ENCODE assay signal across 11 cellular contexts in the genomic region with DNA sequence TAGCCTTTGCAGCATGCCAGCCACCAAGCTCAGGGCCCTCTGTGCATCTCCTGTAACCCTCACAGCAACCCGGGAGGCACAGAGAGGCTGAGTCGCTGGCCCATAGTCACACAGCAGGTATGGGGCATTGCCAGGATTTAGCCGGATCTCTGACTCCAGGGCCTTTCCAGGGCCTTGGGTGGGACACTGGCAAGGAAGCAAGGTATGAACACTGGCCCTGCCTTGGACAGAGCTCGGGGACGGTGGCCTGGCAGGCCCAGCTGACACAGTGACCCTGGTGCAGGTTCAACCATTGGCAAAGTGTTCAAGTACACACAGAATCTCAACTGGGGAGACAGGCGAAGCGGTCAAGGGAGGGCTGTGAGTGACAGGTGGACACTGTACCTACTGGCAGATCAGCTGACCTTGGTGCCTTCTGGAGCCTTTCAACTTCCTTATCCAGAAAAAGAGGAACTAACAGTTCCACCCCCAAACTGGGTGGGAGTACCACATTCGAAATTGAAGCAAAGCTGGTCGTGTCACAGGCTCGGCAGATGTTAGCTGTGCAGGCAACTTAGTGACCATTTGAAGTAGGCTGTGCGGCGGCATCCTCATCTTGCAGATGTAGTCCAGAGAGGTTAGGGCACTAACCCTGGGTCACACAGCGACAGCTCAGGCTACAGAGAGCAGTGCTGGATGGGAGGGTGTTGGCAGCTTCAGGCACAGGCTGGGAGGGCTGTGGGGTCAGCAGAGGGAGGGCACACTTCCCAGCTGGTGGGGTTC.
DNase-seq lines count a peak whose midpoint lies in the region; ATAC-seq, FAIRE-seq and TF ChIP-seq lines count a peak whose summit lies in the region.
"Had no signal": no experiment of that assay in that cellular context is flagged by ENCODE, and none has a peak within 500 bp of the region (broad histone marks: within the 10 kb centered on the region; RNA-seq: fewer than 3 reads in every experiment).

No MANE protein-coding gene starts in this region.

- H3K36me3 Mint-ChIP-seq in T-helper 2 cell treated with Interferon-gamma antibody and Interleukin-4, amounts not matched to agents 5 μg/mL and 100 μg/mL, for 36 hours (ENCODE audit: low read depth), result peaks cover 21% of the 10 kb centered on the region
- no peaks in the 10 kb centered on the region for H3K36me3 Mint-ChIP-seq in WTC11

- H3K27me3 Mint-ChIP-seq in T-helper 2 cell treated with Interferon-gamma antibody and Interleukin-4, amounts not matched to agents 5 μg/mL and 100 μg/mL, for 36 hours (ENCODE audit: low read depth), result no peaks in the 10 kb centered on the region
- H3K27me3 Mint-ChIP-seq in WTC11 (ENCODE audit: low read depth), result no peaks in the 10 kb centered on the region

- no peak for TF ChIP-seq CTCF in WTC11 (IDR thresholded peaks at IDR 0.05)
- no peak for TF ChIP-seq CTCF in kidney (IDR thresholded peaks at IDR 0.05; ENCODE audit: borderline replicate concordance, extremely low read depth, insufficient read depth)
- TF ChIP-seq CTCF in thyroid gland (IDR thresholded peaks at IDR 0.05), result no peak

- TF ChIP-seq POLR2A in thyroid gland (IDR thresholded peaks at IDR 0.05), result no peak

- H3K4me1 Mint-ChIP-seq in T-helper 2 cell treated with Interferon-gamma antibody and Interleukin-4, amounts not matched to agents 5 μg/mL and 100 μg/mL, for 36 hours (ENCODE audit: low read depth), result peaks cover 52% of the 10 kb centered on the region
- peaks cover 75% of the 10 kb centered on the region for H3K4me1 Mint-ChIP-seq in WTC11

- ATAC-seq in WTC11 (no peak), GM18873 (IDR thresholded peaks at IDR 0.05; ENCODE audit: low FRiP score, unreplicated experiment) (no peak)

- DNase-seq in T-helper 2 cell treated with Interferon-gamma antibody and Interleukin-4, amounts not matched to agents 5 μg/mL and 100 μg/mL, for 36 hours (ENCODE audit: low spot score), result no peak
- no peak for DNase-seq in T-helper 2 cell
- no peak for DNase-seq in WTC11 (ENCODE audit: low spot score)
- peak; percentile 71 for DNase-seq in kidney
- no peak for DNase-seq in thyroid gland
- DNase-seq in DMS79 treated with DMSO at 0.1 percent for 48 hours (lab: John Stamatoyannopoulos, UW), result no peak
- DNase-seq in NCI-H82 (lab: John Stamatoyannopoulos, UW), result no peak

- CTCF ChIA-PET in WTC11 (lab: Charles Lee), result interaction anchor here (0.6 to 3.4 kb wide), 17 partner anchors 9 to 464 kb away, joined by 3 to 93 read pairs (median 19); no protein-coding TSS in a partner anchor

- H3K4me1 ChIP-seq in kidney (ENCODE audit: control insufficient read depth in 1 of 2, insufficient read depth in 1 of 2, low read depth in 1 of 2, low read length in 2 of 2) (peaks cover 42 to 71% of the 10 kb centered on the region in 2 donors), thyroid gland (peaks cover 47 to 79% of the 10 kb centered on the region in 2 donors)

- H3K9me3 ChIP-seq in kidney (ENCODE audit: control insufficient read depth in 1 of 2, low read length in 2 of 2) (no peaks in the 10 kb centered on the region), thyroid gland (no peaks in the 10 kb centered on the region)

- H3K36me3 ChIP-seq in kidney (ENCODE audit: control insufficient read depth in 1 of 2, insufficient read depth in 2 of 2, low read length in 2 of 2) (peaks cover 0 to 7% of the 10 kb centered on the region in 2 donors), thyroid gland (no peaks in the 10 kb centered on the region)

- no peaks in the 10 kb centered on the region for H3K9me3 Mint-ChIP-seq in T-helper 2 cell treated with Interferon-gamma antibody and Interleukin-4, amounts not matched to agents 5 μg/mL and 100 μg/mL, for 36 hours
- no peaks in the 10 kb centered on the region for H3K9me3 Mint-ChIP-seq in WTC11

- peak overlapping the region; percentile 7 for H3K4me3 Mint-ChIP-seq in T-helper 2 cell treated with Interferon-gamma antibody and Interleukin-4, amounts not matched to agents 5 μg/mL and 100 μg/mL, for 36 hours
- no peak overlapping the region for H3K4me3 Mint-ChIP-seq in WTC11

- intact Hi-C loops in kidney (cut with DNase I), result no loop called here
- intact Hi-C loops in thyroid gland (cut with DNase I), result loop anchor here (5.0 kb wide), 2 partner anchors 46 to 96 kb away; no protein-coding TSS in a partner anchor

- FAIRE-seq in kidney (lab: Jason Lieb, UNC), result no peak
- FAIRE-seq: A204.1, endothelial cell of umbilical vein, TTC549 had no signal

- H3K27ac ChIP-seq in kidney (ENCODE audit: low read depth in 2 of 2, low read length in 2 of 2), result peak overlapping the region; percentile 23 to 37
- peak overlapping the region; percentile 57 to 85 (median 82) for H3K27ac ChIP-seq in thyroid gland

- POLR2A ChIA-PET in WTC11 (lab: Charles Lee), result no interaction called here

- H3K27ac Mint-ChIP-seq in T-helper 2 cell treated with Interferon-gamma antibody and Interleukin-4, amounts not matched to agents 5 μg/mL and 100 μg/mL, for 36 hours, result peak overlapping the region; percentile 56
- H3K27ac Mint-ChIP-seq in WTC11, result peak overlapping the region; percentile 38; the same call in 1 of the 2 replicates

- no peaks in the 10 kb centered on the region for H3K27me3 ChIP-seq in thyroid gland

- WGBS in thyroid gland, 2 donors, result 87 to 90% methylated on average over 13 of the region's 13 CpGs

- no peak overlapping the region for H3K4me3 ChIP-seq in kidney (ENCODE audit: low read length in 2 of 2)
- H3K4me3 ChIP-seq in thyroid gland (replicated peaks in 1 of 3), result no peak overlapping the region

- H3K9ac ChIP-seq in kidney (ENCODE audit: low read length in 2 of 2), result peak overlapping the region in 1 of 2 donors; percentile 2

TF ChIP-seq in WTC11, 78 proteins besides CTCF, POLR2A, EP300 and RAD21:
- TF ChIP-seq KAT7 (CRISPR knock-in tag; IDR thresholded peaks at IDR 0.05; ENCODE audit: borderline replicate concordance) (no peak), FOXJ3 (CRISPR knock-in tag; IDR thresholded peaks at IDR 0.05; ENCODE audit: borderline replicate concordance) (no peak), CREM (CRISPR knock-in tag; IDR thresholded peaks at IDR 0.05) (no peak), ZNF121 (CRISPR knock-in tag; IDR thresholded peaks at IDR 0.05) (no peak)
- TF ChIP-seq, protein P1, sequence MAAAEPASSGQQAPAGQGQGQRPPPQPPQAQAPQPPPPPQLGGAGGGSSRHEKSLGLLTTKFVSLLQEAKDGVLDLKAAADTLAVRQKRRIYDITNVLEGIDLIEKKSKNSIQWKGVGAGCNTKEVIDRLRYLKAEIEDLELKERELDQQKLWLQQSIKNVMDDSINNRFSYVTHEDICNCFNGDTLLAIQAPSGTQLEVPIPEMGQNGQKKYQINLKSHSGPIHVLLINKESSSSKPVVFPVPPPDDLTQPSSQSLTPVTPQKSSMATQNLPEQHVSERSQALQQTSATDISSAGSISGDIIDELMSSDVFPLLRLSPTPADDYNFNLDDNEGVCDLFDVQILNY (CRISPR knock-in tag; IDR thresholded peaks at IDR 0.05), result 0 out of 2 replicates have a peak, but pooled peaks have one; percentile 30
